In genomic region chr6:53858913-53859312, GRCh38 we compare ENCODE assay signal across 27 cellular contexts.
"Had no signal": no experiment of that assay in that cellular context is flagged by ENCODE, and none has a peak within 500 bp of the region (broad histone marks: within the 10 kb centered on the region; RNA-seq: fewer than 3 reads in every experiment).

No MANE protein-coding gene starts in this region.

- H3K27me3 ChIP-seq: ascending aorta, breast epithelium, cardiac muscle cell, colonic mucosa, esophagus squamous epithelium, gastrocnemius medialis, heart left ventricle had no signal

- H3K36me3 ChIP-seq: ascending aorta, breast epithelium, cardiac muscle cell, colonic mucosa, esophagus squamous epithelium, gastrocnemius medialis, heart left ventricle, WERI-Rb-1 had no signal

- H3K4me1 ChIP-seq: colonic mucosa, gastrocnemius medialis had no signal

- H3K27ac ChIP-seq: ascending aorta, cardiac muscle cell, colonic mucosa, esophagus squamous epithelium, gastrocnemius medialis, heart left ventricle, WERI-Rb-1 had no signal

- H3K9me3 ChIP-seq: ascending aorta, breast epithelium, colonic mucosa, esophagus squamous epithelium, gastrocnemius medialis, heart left ventricle had no signal

- DNase-seq: activated B cell treated with CpG ODN at 0.5 μM for 24 hours; activated CD4-positive, alpha-beta memory T cell treated with anti-CD3 and anti-CD28 coated beads, Interleukin-2, amount 10 ng/mL, durations not matched to agents 7 days and 5 days; activated CD4-positive, alpha-beta T cell treated with anti-CD3 and anti-CD28 coated beads for 48 hours; activated CD8-positive, alpha-beta memory T cell treated with anti-CD3 and anti-CD28 coated beads, Interleukin-2, amount 50 U/mL, for 48 hours; activated gamma-delta T cell; activated naive CD4-positive, alpha-beta T cell; activated naive CD4-positive, alpha-beta T cell treated with anti-CD3 and anti-CD28 coated beads, Interleukin-2, amount 10 ng/mL, durations not matched to agents 7 days and 5 days; activated naive CD8-positive, alpha-beta T cell treated with anti-CD3 and anti-CD28 coated beads, Interleukin-2, amount 10 ng/mL, durations not matched to agents 7 days and 5 days; activated T-cell treated with anti-CD3 and anti-CD28 coated beads for 4 hours; activated T-cell treated with anti-CD3 and anti-CD28 coated beads, Interleukin-2, amount 50 U/mL, for 24 hours; activated T-cell treated with anti-CD3 and anti-CD28 coated beads, Interleukin-2, amount 50 U/mL, for 72 hours; central memory CD4-positive, alpha-beta T cell; cerebellar nuclear complex; colonic mucosa; effector CD8-positive, alpha-beta T cell; esophagus squamous epithelium; foreskin fibroblast; gastrocnemius medialis; glutamatergic neuron; heart left ventricle; T-helper 1 cell; T-helper 17 cell; T1000; WERI-Rb-1 had no signal

- H3K4me3 ChIP-seq: ascending aorta, breast epithelium, cardiac muscle cell, colonic mucosa, esophagus squamous epithelium, gastrocnemius medialis, heart left ventricle had no signal
